1 cellular context compared by ENCODE assay signal in the genomic region with DNA sequence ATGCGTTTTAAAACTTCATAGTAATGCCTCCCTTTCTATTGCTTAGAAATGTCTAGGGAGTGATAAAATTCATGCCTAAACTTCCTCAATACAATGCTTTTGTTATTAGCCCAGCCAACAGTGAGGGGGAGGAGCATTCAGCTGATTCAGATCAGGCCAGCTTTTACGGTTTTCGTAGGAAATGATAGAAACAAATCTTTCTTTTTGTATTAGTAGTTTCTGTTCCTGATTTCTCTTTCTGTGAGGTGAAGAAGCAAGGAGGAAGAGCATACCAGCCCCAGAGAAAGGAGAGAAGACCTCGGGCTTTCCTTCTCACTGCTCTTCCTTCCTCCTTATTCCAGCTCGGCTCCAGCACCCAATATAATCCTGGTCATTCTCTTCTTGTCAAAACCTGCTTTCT.
TF ChIP-seq lines count a peak whose summit lies in the region.

No MANE protein-coding gene starts in this region.

TF ChIP-seq in WTC11, 78 proteins besides CTCF, POLR2A, EP300 and RAD21 (continued from another document):
- TF ChIP-seq, protein P1, sequence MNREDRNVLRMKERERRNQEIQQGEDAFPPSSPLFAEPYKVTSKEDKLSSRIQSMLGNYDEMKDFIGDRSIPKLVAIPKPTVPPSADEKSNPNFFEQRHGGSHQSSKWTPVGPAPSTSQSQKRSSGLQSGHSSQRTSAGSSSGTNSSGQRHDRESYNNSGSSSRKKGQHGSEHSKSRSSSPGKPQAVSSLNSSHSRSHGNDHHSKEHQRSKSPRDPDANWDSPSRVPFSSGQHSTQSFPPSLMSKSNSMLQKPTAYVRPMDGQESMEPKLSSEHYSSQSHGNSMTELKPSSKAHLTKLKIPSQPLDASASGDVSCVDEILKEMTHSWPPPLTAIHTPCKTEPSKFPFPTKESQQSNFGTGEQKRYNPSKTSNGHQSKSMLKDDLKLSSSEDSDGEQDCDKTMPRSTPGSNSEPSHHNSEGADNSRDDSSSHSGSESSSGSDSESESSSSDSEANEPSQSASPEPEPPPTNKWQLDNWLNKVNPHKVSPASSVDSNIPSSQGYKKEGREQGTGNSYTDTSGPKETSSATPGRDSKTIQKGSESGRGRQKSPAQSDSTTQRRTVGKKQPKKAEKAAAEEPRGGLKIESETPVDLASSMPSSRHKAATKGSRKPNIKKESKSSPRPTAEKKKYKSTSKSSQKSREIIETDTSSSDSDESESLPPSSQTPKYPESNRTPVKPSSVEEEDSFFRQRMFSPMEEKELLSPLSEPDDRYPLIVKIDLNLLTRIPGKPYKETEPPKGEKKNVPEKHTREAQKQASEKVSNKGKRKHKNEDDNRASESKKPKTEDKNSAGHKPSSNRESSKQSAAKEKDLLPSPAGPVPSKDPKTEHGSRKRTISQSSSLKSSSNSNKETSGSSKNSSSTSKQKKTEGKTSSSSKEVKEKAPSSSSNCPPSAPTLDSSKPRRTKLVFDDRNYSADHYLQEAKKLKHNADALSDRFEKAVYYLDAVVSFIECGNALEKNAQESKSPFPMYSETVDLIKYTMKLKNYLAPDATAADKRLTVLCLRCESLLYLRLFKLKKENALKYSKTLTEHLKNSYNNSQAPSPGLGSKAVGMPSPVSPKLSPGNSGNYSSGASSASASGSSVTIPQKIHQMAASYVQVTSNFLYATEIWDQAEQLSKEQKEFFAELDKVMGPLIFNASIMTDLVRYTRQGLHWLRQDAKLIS (CRISPR knock-in tag; IDR thresholded peaks at IDR 0.05; ENCODE audit: borderline replicate concordance), result no peak
- TF ChIP-seq, protein P2, sequence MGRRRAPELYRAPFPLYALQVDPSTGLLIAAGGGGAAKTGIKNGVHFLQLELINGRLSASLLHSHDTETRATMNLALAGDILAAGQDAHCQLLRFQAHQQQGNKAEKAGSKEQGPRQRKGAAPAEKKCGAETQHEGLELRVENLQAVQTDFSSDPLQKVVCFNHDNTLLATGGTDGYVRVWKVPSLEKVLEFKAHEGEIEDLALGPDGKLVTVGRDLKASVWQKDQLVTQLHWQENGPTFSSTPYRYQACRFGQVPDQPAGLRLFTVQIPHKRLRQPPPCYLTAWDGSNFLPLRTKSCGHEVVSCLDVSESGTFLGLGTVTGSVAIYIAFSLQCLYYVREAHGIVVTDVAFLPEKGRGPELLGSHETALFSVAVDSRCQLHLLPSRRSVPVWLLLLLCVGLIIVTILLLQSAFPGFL (CRISPR knock-in tag; IDR thresholded peaks at IDR 0.05; ENCODE audit: borderline replicate concordance), result no peak
- no peak for TF ChIP-seq FOXP1 (CRISPR knock-in tag; IDR thresholded peaks at IDR 0.05; ENCODE audit: borderline replicate concordance)
- TF ChIP-seq ZNF263 (CRISPR knock-in tag; IDR thresholded peaks at IDR 0.05; ENCODE audit: low read depth), result no peak
- TF ChIP-seq, protein P3, sequence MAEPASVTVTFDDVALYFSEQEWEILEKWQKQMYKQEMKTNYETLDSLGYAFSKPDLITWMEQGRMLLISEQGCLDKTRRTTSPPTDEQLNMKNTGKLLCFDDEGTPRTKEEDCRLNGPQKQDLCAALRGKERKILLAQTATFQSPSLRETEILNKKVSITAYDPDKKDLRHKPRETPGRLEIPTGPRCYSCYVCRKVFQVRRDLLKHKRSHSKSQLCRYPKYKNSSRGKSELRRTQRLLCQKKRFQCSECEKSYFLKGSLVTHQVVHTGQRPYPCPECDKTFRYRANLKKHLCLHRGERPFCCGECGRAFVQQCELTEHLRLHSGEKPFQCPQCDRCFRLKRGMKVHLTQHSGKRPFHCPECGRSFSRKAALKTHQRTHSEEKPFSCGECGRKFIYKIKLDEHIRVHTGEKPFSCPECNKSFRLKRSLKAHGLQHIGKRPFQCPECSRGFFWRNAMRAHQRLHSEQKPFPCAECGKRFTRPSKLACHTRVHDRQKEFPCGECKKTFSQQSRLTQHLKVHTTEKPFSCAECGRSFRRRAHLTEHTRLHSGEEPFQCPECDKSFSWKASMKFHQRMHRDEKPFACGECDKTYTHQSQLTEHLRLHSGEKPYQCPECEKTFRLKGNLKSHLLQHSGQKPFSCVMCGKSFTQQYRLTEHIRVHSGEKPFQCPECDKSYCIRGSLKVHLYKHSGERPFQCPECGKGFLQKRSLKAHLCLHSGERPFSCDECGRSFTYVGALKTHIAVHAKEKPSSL (CRISPR knock-in tag; conservative IDR thresholded peaks at IDR 0.05), result no peak
- TF ChIP-seq ZNF671 (CRISPR knock-in tag; IDR thresholded peaks at IDR 0.05), result no peak
- TF ChIP-seq, protein P4, sequence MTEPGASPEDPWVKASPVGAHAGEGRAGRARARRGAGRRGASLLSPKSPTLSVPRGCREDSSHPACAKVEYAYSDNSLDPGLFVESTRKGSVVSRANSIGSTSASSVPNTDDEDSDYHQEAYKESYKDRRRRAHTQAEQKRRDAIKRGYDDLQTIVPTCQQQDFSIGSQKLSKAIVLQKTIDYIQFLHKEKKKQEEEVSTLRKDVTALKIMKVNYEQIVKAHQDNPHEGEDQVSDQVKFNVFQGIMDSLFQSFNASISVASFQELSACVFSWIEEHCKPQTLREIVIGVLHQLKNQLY (CRISPR knock-in tag; IDR thresholded peaks at IDR 0.05), result no peak
- no peak for TF ChIP-seq MXD4 (CRISPR knock-in tag; IDR thresholded peaks at IDR 0.05; ENCODE audit: borderline replicate concordance)
